Comparison of ENCODE assay signal across 14 cellular contexts in the genomic region with DNA sequence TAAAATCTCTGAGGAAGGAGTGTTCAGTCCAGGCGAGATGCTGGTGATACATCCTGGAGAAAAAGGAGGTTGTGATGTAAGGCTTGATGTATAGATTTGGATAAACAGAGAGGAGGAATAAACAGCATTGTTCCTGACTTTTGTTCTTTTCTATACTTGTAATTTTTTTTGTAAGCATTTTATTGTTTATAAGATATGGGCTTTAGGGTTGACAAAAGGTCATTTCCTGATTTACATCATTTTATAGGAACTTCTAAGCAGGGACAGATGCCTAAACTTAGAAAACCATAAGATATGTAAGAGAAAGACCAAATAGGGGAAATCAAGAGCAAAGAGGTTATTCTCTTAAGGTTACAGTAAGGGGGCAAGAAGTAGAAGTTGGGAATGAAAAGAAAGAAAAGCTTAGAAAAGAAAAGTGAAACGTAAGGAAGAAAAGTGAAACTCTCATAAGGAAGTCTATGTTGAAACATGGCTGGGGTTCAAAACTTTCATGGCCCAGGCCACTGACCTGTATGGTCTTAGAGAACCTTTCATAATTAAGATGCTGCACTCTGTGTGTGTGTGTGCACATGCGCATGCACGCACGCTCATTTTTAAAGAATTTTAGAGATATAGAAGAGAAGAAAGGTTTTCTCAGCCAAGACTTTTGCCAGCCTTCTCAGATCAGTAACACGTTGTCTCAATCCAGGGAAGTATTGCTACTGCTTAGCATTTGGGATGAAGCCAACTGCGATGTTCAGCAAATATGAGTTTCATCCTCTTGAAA. TPM values are rescaled to one million over a fixed set of nuclear protein-coding genes. Genes with fewer than 3 reads are reported as not detected.
A peak's percentile ranks its signal among the peaks of the same experiment; 100 is the strongest.
DNase-seq lines count a peak whose midpoint lies in the region; ATAC-seq and TF ChIP-seq lines count a peak whose summit lies in the region.
"Had no signal": no experiment of that assay in that cellular context is flagged by ENCODE, and none has a peak within 500 bp of the region (broad histone marks: within the 10 kb centered on the region; RNA-seq: fewer than 3 reads in every experiment).

No MANE protein-coding gene starts in this region.

- 54 to 65% (median 60%) methylated on average over 7 of the region's 7 CpGs for WGBS in heart left ventricle, 4 donors
- WGBS in right cardiac atrium = 49% methylated on average over 7 of the region's 7 CpGs
- 95% methylated on average over 7 of the region's 7 CpGs for WGBS in thymus

- peaks cover 8% of the 10 kb centered on the region for H3K4me1 Mint-ChIP-seq in activated naive CD8-positive, alpha-beta T cell treated with anti-CD3 and anti-CD28 coated beads for 36 hours

- H3K27me3 ChIP-seq in heart left ventricle (no peaks in the 10 kb centered on the region), right cardiac atrium (ENCODE audit: control insufficient read depth, insufficient read depth) (no peaks in the 10 kb centered on the region), thymus (ENCODE audit: control insufficient read depth, insufficient read depth) (no peaks in the 10 kb centered on the region)
- H3K27me3 ChIP-seq: adrenal gland, esophagus muscularis mucosa, suprapubic skin had no signal

- peak overlapping the region in 1 of 12 donors; percentile 69 for H3K27ac ChIP-seq in heart left ventricle
- H3K27ac ChIP-seq in right cardiac atrium (ENCODE audit: low read length) = no peak overlapping the region
- H3K27ac ChIP-seq in thymus (ENCODE audit: low read depth) = peak overlapping the region; percentile 5
- H3K27ac ChIP-seq: adrenal gland, suprapubic skin had no signal

- no peak overlapping the region for H3K4me3 Mint-ChIP-seq in activated naive CD8-positive, alpha-beta T cell treated with anti-CD3 and anti-CD28 coated beads for 36 hours

- H3K4me1 ChIP-seq in heart left ventricle (peaks cover 0 to 17% (median 0%) of the 10 kb centered on the region in 12 donors), right cardiac atrium (ENCODE audit: control insufficient read depth, insufficient read depth, low read length) (no peaks in the 10 kb centered on the region), thymus (ENCODE audit: control insufficient read depth, insufficient read depth, low read length) (no peaks in the 10 kb centered on the region)
- H3K4me1 ChIP-seq: suprapubic skin had no signal

- no peaks in the 10 kb centered on the region for H3K9me3 ChIP-seq in heart left ventricle
- H3K9me3 ChIP-seq in right cardiac atrium (ENCODE audit: control insufficient read depth, low read length) = no peaks in the 10 kb centered on the region
- no peaks in the 10 kb centered on the region for H3K9me3 ChIP-seq in thymus (ENCODE audit: control insufficient read depth)
- H3K9me3 ChIP-seq: adrenal gland, esophagus muscularis mucosa, suprapubic skin had no signal

- peaks cover 11% of the 10 kb centered on the region for H3K27me3 Mint-ChIP-seq in activated naive CD8-positive, alpha-beta T cell treated with anti-CD3 and anti-CD28 coated beads for 36 hours

- DNase-seq in Right ventricle myocardium inferior (ENCODE audit: missing footprints) (no peak), heart left ventricle (no peak), right cardiac atrium (peak in 1 of 3 donors; percentile 40), hepatic stellate cell (ENCODE audit: low spot score) (no peak), cerebellar nuclear complex (lab: John Stamatoyannopoulos, UW) (no peak)
- DNase-seq in activated naive CD8-positive, alpha-beta T cell treated with anti-CD3 and anti-CD28 coated beads for 36 hours = no peak
- DNase-seq: cortex of kidney, NCI-H2107, small intestine had no signal

- H3K36me3 Mint-ChIP-seq in activated naive CD8-positive, alpha-beta T cell treated with anti-CD3 and anti-CD28 coated beads for 36 hours = no peaks in the 10 kb centered on the region

- no peak for TF ChIP-seq POLR2A in heart left ventricle (IDR thresholded peaks at IDR 0.05)

- intact Hi-C loops in Right ventricle myocardium inferior (cut with DNase I) = no loop called here
- intact Hi-C loops in heart left ventricle (cut with DNase I) = no loop called here
- intact Hi-C loops in right cardiac atrium (cut with DNase I) = no loop called here

- H3K4me3 ChIP-seq in heart left ventricle (no peak overlapping the region), right cardiac atrium (ENCODE audit: low read length) (peak overlapping the region; percentile 15), thymus (ENCODE audit: low read length) (no peak overlapping the region)
- H3K4me3 ChIP-seq: adrenal gland, suprapubic skin had no signal

- TF ChIP-seq CTCF in heart left ventricle (IDR thresholded peaks at IDR 0.05) = no peak

- H3K9me3 Mint-ChIP-seq in activated naive CD8-positive, alpha-beta T cell treated with anti-CD3 and anti-CD28 coated beads for 36 hours = peaks cover 6% of the 10 kb centered on the region

- peak; percentile 46 for ATAC-seq in Right ventricle myocardium inferior
- ATAC-seq in heart left ventricle = no peak
- peak in 1 of 2 donors; percentile 41 for ATAC-seq in right cardiac atrium
- ATAC-seq in GM19035 (IDR thresholded peaks at IDR 0.05; ENCODE audit: unreplicated experiment) = no peak

- H3K27ac Mint-ChIP-seq in activated naive CD8-positive, alpha-beta T cell treated with anti-CD3 and anti-CD28 coated beads for 36 hours = peak overlapping the region; percentile 65

- H3K36me3 ChIP-seq in heart left ventricle (no peaks in the 10 kb centered on the region), thymus (ENCODE audit: control insufficient read depth, insufficient read depth) (no peaks in the 10 kb centered on the region)
- H3K36me3 ChIP-seq: adrenal gland, esophagus muscularis mucosa, suprapubic skin had no signal

RNA-seq across cellular contexts. Expression of gene SLC26A4, which starts 16.5 kb away (rescaled TPM):
- total RNA-seq in Right ventricle myocardium inferior (0.27 TPM), heart left ventricle (1 to 10 TPM in 3 of 9 donors, under 1 TPM in 6; 0.19 to 1.8 (median 0.45) TPM), right cardiac atrium (under 1 TPM; 0.32 to 0.84 (median 0.47) TPM)
- polyA plus RNA-seq in heart left ventricle (under 1 TPM; 0.21 to 0.30 TPM), right cardiac atrium (0.23 TPM), thymus (0.39 TPM)
- 1 to 10 TPM in 1 of 2 experiments, under 1 TPM in 1; 0.82 to 1.2 TPM for total RNA-seq in activated naive CD8-positive, alpha-beta T cell treated with anti-CD3 and anti-CD28 coated beads for 36 hours
